In the genomic region with DNA sequence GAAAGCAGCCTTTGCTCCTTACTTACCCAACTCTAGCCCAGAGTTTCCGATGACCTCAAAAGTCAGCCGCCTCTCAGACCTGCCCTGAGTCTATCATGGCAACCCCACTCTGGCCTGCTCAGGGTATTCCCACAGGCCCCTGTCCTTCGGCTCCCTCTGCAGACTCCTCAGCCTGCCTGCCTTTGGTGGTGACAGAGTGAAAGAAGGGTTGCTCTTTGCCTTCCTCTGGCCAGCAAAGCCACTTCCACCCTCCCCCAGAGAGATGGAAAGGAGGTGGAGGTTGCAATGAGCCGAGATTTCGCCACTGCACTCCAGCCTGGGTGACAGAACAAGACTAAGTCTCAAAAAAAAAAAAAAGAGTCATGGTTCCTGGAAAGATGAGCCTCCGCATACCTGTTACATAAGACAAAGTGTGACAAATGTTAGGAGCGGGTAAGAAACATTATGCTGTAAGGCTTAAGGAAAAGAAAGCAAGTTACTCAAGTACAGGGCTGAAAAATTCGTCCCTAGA, we compare ENCODE assay signal across 11 cellular contexts. TPM values are rescaled to one million over a fixed set of nuclear protein-coding genes. Genes with fewer than 3 reads are reported as not detected.
DNase-seq lines count a peak whose midpoint lies in the region; ATAC-seq lines count a peak whose summit lies in the region.
"Had no signal": no experiment of that assay in that cellular context is flagged by ENCODE, and none has a peak within 500 bp of the region (broad histone marks: within the 10 kb centered on the region; RNA-seq: fewer than 3 reads in every experiment).

No MANE protein-coding gene starts in this region.

- H3K27ac Mint-ChIP-seq in activated CD4-positive, alpha-beta T cell treated with anti-CD3 and anti-CD28 coated beads, Interleukin-2, amount 10 ng/mL, durations not matched to agents 7 days and 5 days = peak overlapping the region; percentile 73
- H3K27ac Mint-ChIP-seq in central memory CD8-positive, alpha-beta T cell (ENCODE audit: low read depth) = peak overlapping the region; percentile 44

- POLR2A ChIA-PET in activated CD4-positive, alpha-beta T cell treated with anti-CD3 and anti-CD28 coated beads, Interleukin-2, amount 10 ng/mL, durations not matched to agents 7 days and 5 days (lab: Charles Lee) = no interaction called here

- no peak for ATAC-seq in central memory CD8-positive, alpha-beta T cell (replicated peaks; ENCODE audit: extremely low read depth, poor library complexity, severe bottlenecking)
- peak; percentile 40 for ATAC-seq in sciatic nerve
- no peak for ATAC-seq in GM19455 (IDR thresholded peaks at IDR 0.05; ENCODE audit: unreplicated experiment)
- ATAC-seq: heart left ventricle had no signal

- no peaks in the 10 kb centered on the region for H3K9me3 Mint-ChIP-seq in activated CD4-positive, alpha-beta T cell treated with anti-CD3 and anti-CD28 coated beads, Interleukin-2, amount 10 ng/mL, durations not matched to agents 7 days and 5 days
- H3K9me3 Mint-ChIP-seq in central memory CD8-positive, alpha-beta T cell = no peaks in the 10 kb centered on the region

- DNase-seq in activated CD4-positive, alpha-beta T cell treated with anti-CD3 and anti-CD28 coated beads, Interleukin-2, amount 10 ng/mL, durations not matched to agents 7 days and 5 days = no peak
- DNase-seq in activated CD4-positive, alpha-beta T cell treated with anti-CD3 and anti-CD28 coated beads for 4 hours = no peak
- DNase-seq in NOMO-1 treated with dmso at 0.1 percent for 144 hours (lab: John Stamatoyannopoulos, UW; ENCODE audit: unreplicated experiment) (peak; percentile 73), sciatic nerve (ENCODE audit: low spot score) (no peak), COLO668 (lab: John Stamatoyannopoulos, UW; ENCODE audit: unreplicated experiment) (no peak), AG08395 (ENCODE audit: low spot score) (no peak)
- DNase-seq in central memory CD8-positive, alpha-beta T cell (ENCODE audit: low spot score in 2 of 2) = no peak
- DNase-seq: cerebellar nuclear complex; stimulated activated CD4-positive, alpha-beta T cell treated with anti-CD3 and anti-CD28 coated beads, Interleukin-4, amount 100 ng/mL, for 1 hour had no signal

- CTCF ChIA-PET in activated CD4-positive, alpha-beta T cell treated with anti-CD3 and anti-CD28 coated beads, Interleukin-2, amount 10 ng/mL, durations not matched to agents 7 days and 5 days (lab: Charles Lee) = interaction anchor here (0.9 to 1.6 kb wide), 2 partner anchors 10 to 48 kb away, joined by 3 read pairs; no protein-coding TSS in a partner anchor

- H3K4me1 Mint-ChIP-seq in activated CD4-positive, alpha-beta T cell treated with anti-CD3 and anti-CD28 coated beads, Interleukin-2, amount 10 ng/mL, durations not matched to agents 7 days and 5 days = peaks cover 52% of the 10 kb centered on the region
- H3K4me1 Mint-ChIP-seq in central memory CD8-positive, alpha-beta T cell = peaks cover 41% of the 10 kb centered on the region

- H3K27me3 Mint-ChIP-seq in activated CD4-positive, alpha-beta T cell treated with anti-CD3 and anti-CD28 coated beads, Interleukin-2, amount 10 ng/mL, durations not matched to agents 7 days and 5 days = no peaks in the 10 kb centered on the region
- no peaks in the 10 kb centered on the region for H3K27me3 Mint-ChIP-seq in central memory CD8-positive, alpha-beta T cell

- H3K4me3 Mint-ChIP-seq in activated CD4-positive, alpha-beta T cell treated with anti-CD3 and anti-CD28 coated beads, Interleukin-2, amount 10 ng/mL, durations not matched to agents 7 days and 5 days = no peak overlapping the region
- H3K4me3 Mint-ChIP-seq in central memory CD8-positive, alpha-beta T cell = peak overlapping the region; percentile 14

- intact Hi-C loops in sciatic nerve (cut with DNase I) = no loop called here

- H3K36me3 Mint-ChIP-seq in activated CD4-positive, alpha-beta T cell treated with anti-CD3 and anti-CD28 coated beads, Interleukin-2, amount 10 ng/mL, durations not matched to agents 7 days and 5 days (ENCODE audit: low read depth) = peaks cover 4% of the 10 kb centered on the region
- H3K36me3 Mint-ChIP-seq in central memory CD8-positive, alpha-beta T cell (ENCODE audit: insufficient read depth) = peaks cover 2% of the 10 kb centered on the region

RNA-seq across cellular contexts. Expression of gene SMIM33, which starts 2.3 kb away (rescaled TPM):
- total RNA-seq in activated CD4-positive, alpha-beta T cell treated with anti-CD3 and anti-CD28 coated beads, Interleukin-2, amount 10 ng/mL, durations not matched to agents 7 days and 5 days = 1 to 10 TPM; 1.1 to 1.2 TPM
- total RNA-seq in sciatic nerve = not detected

RNA-seq across cellular contexts. Expression of gene ECSCR, which starts 5.9 kb away (rescaled TPM):
- under 1 TPM; 0.45 to 0.73 TPM for total RNA-seq in activated CD4-positive, alpha-beta T cell treated with anti-CD3 and anti-CD28 coated beads, Interleukin-2, amount 10 ng/mL, durations not matched to agents 7 days and 5 days
- total RNA-seq in sciatic nerve = 32.3 TPM

RNA-seq across cellular contexts. Expression of gene STING1, which starts 14.1 kb away (rescaled TPM):
- 100 to 1,000 TPM; 175 TPM for total RNA-seq in activated CD4-positive, alpha-beta T cell treated with anti-CD3 and anti-CD28 coated beads, Interleukin-2, amount 10 ng/mL, durations not matched to agents 7 days and 5 days
- total RNA-seq in sciatic nerve = 94.5 TPM

RNA-seq across cellular contexts. Expression of gene DNAJC18, which starts 29.2 kb away (rescaled TPM):
- 1 to 10 TPM; 4.5 to 6.8 TPM for total RNA-seq in activated CD4-positive, alpha-beta T cell treated with anti-CD3 and anti-CD28 coated beads, Interleukin-2, amount 10 ng/mL, durations not matched to agents 7 days and 5 days
- total RNA-seq in sciatic nerve = 29.6 TPM

Comparison
In these comparisons a context has a peak if more than half of its experiments do, and no peak if none do; other contexts are left out.
1. RNA of gene ECSCR, which starts 5.9 kb away (total RNA-seq): 32.3 TPM in sciatic nerve (single experiment); 0.45 to 0.73 TPM in activated CD4-positive, alpha-beta T cell treated with anti-CD3 and anti-CD28 coated beads, Interleukin-2, amount 10 ng/mL, durations not matched to agents 7 days and 5 days; every median in the first group is over 10 times any median in the second.